In the genomic region with DNA sequence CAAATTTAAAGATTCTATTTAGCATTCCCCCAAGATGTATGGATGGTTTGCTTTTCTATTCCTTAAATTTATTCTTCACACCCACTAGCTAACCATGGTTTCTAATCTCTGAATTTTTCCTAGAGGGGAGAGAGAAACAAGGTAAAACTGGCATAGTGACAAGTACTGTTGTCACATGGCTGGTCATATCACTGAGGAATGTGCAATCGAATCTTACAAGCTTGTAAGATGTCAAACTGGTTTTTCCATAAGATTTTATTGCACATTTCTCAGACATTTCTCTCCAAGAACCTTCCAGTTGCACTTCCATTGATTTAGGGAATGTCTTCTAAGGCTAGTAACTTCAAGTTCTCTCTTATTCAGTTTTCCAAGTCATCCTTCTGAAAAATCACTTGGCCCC, we compare ENCODE assay signal across 1 cellular context.
TF ChIP-seq lines count a peak whose summit lies in the region.

No MANE protein-coding gene starts in this region.

TF ChIP-seq in Ishikawa, 13 proteins besides CTCF, POLR2A, EP300 and RAD21 (continued from another document):
- TF ChIP-seq, protein P1, sequence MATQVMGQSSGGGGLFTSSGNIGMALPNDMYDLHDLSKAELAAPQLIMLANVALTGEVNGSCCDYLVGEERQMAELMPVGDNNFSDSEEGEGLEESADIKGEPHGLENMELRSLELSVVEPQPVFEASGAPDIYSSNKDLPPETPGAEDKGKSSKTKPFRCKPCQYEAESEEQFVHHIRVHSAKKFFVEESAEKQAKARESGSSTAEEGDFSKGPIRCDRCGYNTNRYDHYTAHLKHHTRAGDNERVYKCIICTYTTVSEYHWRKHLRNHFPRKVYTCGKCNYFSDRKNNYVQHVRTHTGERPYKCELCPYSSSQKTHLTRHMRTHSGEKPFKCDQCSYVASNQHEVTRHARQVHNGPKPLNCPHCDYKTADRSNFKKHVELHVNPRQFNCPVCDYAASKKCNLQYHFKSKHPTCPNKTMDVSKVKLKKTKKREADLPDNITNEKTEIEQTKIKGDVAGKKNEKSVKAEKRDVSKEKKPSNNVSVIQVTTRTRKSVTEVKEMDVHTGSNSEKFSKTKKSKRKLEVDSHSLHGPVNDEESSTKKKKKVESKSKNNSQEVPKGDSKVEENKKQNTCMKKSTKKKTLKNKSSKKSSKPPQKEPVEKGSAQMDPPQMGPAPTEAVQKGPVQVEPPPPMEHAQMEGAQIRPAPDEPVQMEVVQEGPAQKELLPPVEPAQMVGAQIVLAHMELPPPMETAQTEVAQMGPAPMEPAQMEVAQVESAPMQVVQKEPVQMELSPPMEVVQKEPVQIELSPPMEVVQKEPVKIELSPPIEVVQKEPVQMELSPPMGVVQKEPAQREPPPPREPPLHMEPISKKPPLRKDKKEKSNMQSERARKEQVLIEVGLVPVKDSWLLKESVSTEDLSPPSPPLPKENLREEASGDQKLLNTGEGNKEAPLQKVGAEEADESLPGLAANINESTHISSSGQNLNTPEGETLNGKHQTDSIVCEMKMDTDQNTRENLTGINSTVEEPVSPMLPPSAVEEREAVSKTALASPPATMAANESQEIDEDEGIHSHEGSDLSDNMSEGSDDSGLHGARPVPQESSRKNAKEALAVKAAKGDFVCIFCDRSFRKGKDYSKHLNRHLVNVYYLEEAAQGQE (IDR thresholded peaks at IDR 0.05; ENCODE audit: low read depth): no peak
- peak; percentile 82 for TF ChIP-seq NFIC (IDR thresholded peaks at IDR 0.05)
- TF ChIP-seq EGR1 (IDR thresholded peaks at IDR 0.05): no peak
- no peak for TF ChIP-seq TAF1 (IDR thresholded peaks at IDR 0.05; ENCODE audit: low read depth)
- TF ChIP-seq, protein P2, sequence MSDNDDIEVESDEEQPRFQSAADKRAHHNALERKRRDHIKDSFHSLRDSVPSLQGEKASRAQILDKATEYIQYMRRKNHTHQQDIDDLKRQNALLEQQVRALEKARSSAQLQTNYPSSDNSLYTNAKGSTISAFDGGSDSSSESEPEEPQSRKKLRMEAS (IDR thresholded peaks at IDR 0.05): peak; percentile 41; the same call in 1 of the 2 replicates
- TF ChIP-seq TEAD4 (IDR thresholded peaks at IDR 0.05): peak; percentile 88
